ENCODE assay signal across 24 cellular contexts in the genomic region with DNA sequence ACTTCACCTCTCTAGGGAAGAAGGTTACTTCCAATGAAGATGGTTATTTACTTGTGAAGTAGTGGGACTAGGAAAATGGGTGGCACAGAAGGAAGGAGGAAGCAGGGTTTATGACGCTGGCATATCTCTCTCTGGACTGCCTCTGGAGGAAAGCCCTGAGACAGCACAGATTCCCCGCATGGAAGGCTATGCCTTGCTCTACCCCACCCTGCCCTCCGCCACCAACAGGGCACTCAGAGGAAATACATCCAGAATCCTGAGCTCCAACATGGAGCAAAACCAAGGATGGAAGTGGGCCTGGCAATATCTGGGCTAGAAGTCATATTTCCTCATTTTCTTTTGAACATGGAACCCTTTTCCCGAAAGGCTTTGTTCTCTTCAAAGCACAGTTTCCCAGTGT.
DNase-seq lines count a peak whose midpoint lies in the region; ATAC-seq, FAIRE-seq and TF ChIP-seq lines count a peak whose summit lies in the region.
"Had no signal": no experiment of that assay in that cellular context is flagged by ENCODE, and none has a peak within 500 bp of the region (broad histone marks: within the 10 kb centered on the region; RNA-seq: fewer than 3 reads in every experiment).

No MANE protein-coding gene starts in this region.

- no peak overlapping the region for H3K4me2 ChIP-seq in HepG2 (ENCODE audit: low read depth, low read length)

- H3K36me3 ChIP-seq in HepG2 (replicated peaks in 1 of 2; ENCODE audit: control insufficient read depth in 1 of 2, insufficient read depth in 2 of 2, low read length in 2 of 2) (no peaks in the 10 kb centered on the region), right lobe of liver (no peaks in the 10 kb centered on the region), RWPE2 (ENCODE audit: low read depth) (no peaks in the 10 kb centered on the region)
- H3K36me3 ChIP-seq: SJCRH30, uterus had no signal

- H3K9me3 ChIP-seq in HepG2 (ENCODE audit: low read length), result no peaks in the 10 kb centered on the region
- no peaks in the 10 kb centered on the region for H3K9me3 ChIP-seq in right lobe of liver
- no peaks in the 10 kb centered on the region for H3K9me3 ChIP-seq in RWPE2 (ENCODE audit: severe bottlenecking)
- H3K9me3 ChIP-seq: SJCRH30, uterus had no signal

- H3K79me2 ChIP-seq in HepG2 (ENCODE audit: insufficient read depth, low read length), result no peaks in the 10 kb centered on the region

- TF ChIP-seq EP300 in HepG2 (IDR thresholded peaks at IDR 0.05; ENCODE audit: low read depth in 2 of 2, low read length in 2 of 2) (no peak), HepG2 (CRISPR knock-in tag; IDR thresholded peaks at IDR 0.05; ENCODE audit: borderline replicate concordance) (no peak)

- H3K9ac ChIP-seq in HepG2 (ENCODE audit: insufficient read depth, low read depth, low read length), result no peak overlapping the region

- H3K27ac ChIP-seq in HepG2 (ENCODE audit: extremely low read length, insufficient read depth, low read length) (no peak overlapping the region), right lobe of liver (no peak overlapping the region), RWPE2 (ENCODE audit: poor library complexity, severe bottlenecking) (no peak overlapping the region)
- H3K27ac ChIP-seq: SJCRH30, uterus, VCaP had no signal

- H3K27me3 ChIP-seq in HepG2 (ENCODE audit: control insufficient read depth in 1 of 2, insufficient read depth in 2 of 2, low read length in 2 of 2) (peaks cover 0 to 16% of the 10 kb centered on the region in 2 experiments; a peak in 2 of 5 replicates), right lobe of liver (no peaks in the 10 kb centered on the region), RWPE2 (ENCODE audit: insufficient read depth, poor library complexity, severe bottlenecking) (no peaks in the 10 kb centered on the region)
- H3K27me3 ChIP-seq: SJCRH30, uterus had no signal

- H4K20me1 ChIP-seq in HepG2 (ENCODE audit: insufficient read depth, low read length), result no peaks in the 10 kb centered on the region

- no peak for FAIRE-seq in HepG2 (lab: Jason Lieb, UNC)
- FAIRE-seq: frontal cortex, GM19239 had no signal

- CTCF ChIA-PET in HepG2 (lab: Yijun Ruan, JAX; ENCODE audit: low intra/inter-chr PET ratio, low total read pairs), result no interaction called here

- TF ChIP-seq CTCF in HepG2 (CRISPR knock-in tag; IDR thresholded peaks at IDR 0.05), result no peak
- no peak for TF ChIP-seq CTCF in right lobe of liver (IDR thresholded peaks at IDR 0.05)
- no peak for TF ChIP-seq CTCF in RWPE2 (IDR thresholded peaks at IDR 0.05; ENCODE audit: poor library complexity, severe bottlenecking)
- peak; percentile 4 for TF ChIP-seq CTCF in fibroblast of the aortic adventitia (IDR thresholded peaks at IDR 0.05; ENCODE audit: insufficient read depth, low read length)

- POLR2A ChIA-PET in HepG2 (lab: Yijun Ruan, JAX), result no interaction called here

- WGBS in HepG2 (ENCODE audit: low lambda C conversion rate), result 7% methylated on average over 3 of the region's 4 CpGs
- WGBS in right lobe of liver (ENCODE audit: insufficient coverage, low coverage, low lambda C conversion rate, missing lambda C conversion rate), result 90% methylated on average over 2 of the region's 4 CpGs

- no peak for DNase-seq in HepG2 (ENCODE audit: low spot score)
- DNase-seq in right lobe of liver, result no peak
- DNase-seq in RWPE2 (ENCODE audit: low spot score), result no peak
- DNase-seq in fibroblast of the aortic adventitia (ENCODE audit: low read depth), result no peak
- DNase-seq in cerebellar nuclear complex (lab: John Stamatoyannopoulos, UW), result no peak
- no peak for DNase-seq in HuH-7 (ENCODE audit: low spot score)
- no peak for DNase-seq in SIG-M5 treated with dmso at 0.1 percent for 504 hours (lab: John Stamatoyannopoulos, UW; ENCODE audit: unreplicated experiment)
- DNase-seq: ACHN; activated CD4-positive, alpha-beta T cell treated with anti-CD3 and anti-CD28 coated beads, Interleukin-2, amount 50 U/mL, for 4 hours; activated effector memory CD4-positive, alpha-beta T cell treated with Interleukin-2 at 50 U/mL for 16 hours; C1 segment of cervical spinal cord; cortex of kidney; naive thymus-derived CD4-positive, alpha-beta T cell; NCI-H69; stimulated activated CD4-positive, alpha-beta T cell treated with anti-CD3 and anti-CD28 coated beads, Interleukin-15, amount 100 ng/mL, for 24 hours; substantia nigra; T-helper 17 cell; uterus had no signal

- no peak for TF ChIP-seq RAD21 in HepG2 (CRISPR knock-in tag; IDR thresholded peaks at IDR 0.05)

- H3K4me1 ChIP-seq in HepG2 (ENCODE audit: insufficient read depth, low read length), result no peaks in the 10 kb centered on the region
- no peaks in the 10 kb centered on the region for H3K4me1 ChIP-seq in right lobe of liver
- no peaks in the 10 kb centered on the region for H3K4me1 ChIP-seq in RWPE2 (ENCODE audit: insufficient read depth, poor library complexity, severe bottlenecking)
- H3K4me1 ChIP-seq: SJCRH30, uterus had no signal

- no peak overlapping the region for H2AFZ ChIP-seq in HepG2 (ENCODE audit: low read length)

- no TSS peak for BruUV-seq in HepG2 (replicated peaks; lab: Mats Ljungman, UMichigan)

- H3K4me3 ChIP-seq in HepG2 (replicated peaks in 1 of 3; ENCODE audit: insufficient read depth in 1 of 3, low read depth in 2 of 3, low read length in 3 of 3) (no peak overlapping the region), right lobe of liver (no peak overlapping the region), RWPE2 (ENCODE audit: severe bottlenecking) (no peak overlapping the region), fibroblast of the aortic adventitia (ENCODE audit: low read depth, low read length) (no peak overlapping the region)
- H3K4me3 ChIP-seq: SJCRH30, uterus had no signal

- intact Hi-C loops in HepG2 (cut with micrococcal nuclease; ENCODE audit: unreplicated experiment), result no loop called here
- intact Hi-C loops in right lobe of liver (cut with DNase I), result no loop called here

- in situ Hi-C loops in HepG2 (cut with HindIII; ENCODE audit: extremely low pct_ligation_motif_present, low pct_unique_long_range_greater_than_20kb), result no loop called here

- TF ChIP-seq POLR2A in HepG2 (IDR thresholded peaks at IDR 0.05; ENCODE audit: insufficient read depth in 1 of 2, low read depth in 2 of 2, low read length in 2 of 2) (no peak), right lobe of liver (IDR thresholded peaks at IDR 0.05) (no peak)

- ATAC-seq in HepG2, result peak; percentile 85
- no peak for ATAC-seq in right lobe of liver
- 0 out of 3 replicates have a peak, but pooled peaks have one; percentile 19 for ATAC-seq in RWPE2 (ENCODE audit: low read depth)
- no peak for ATAC-seq in GM21619 (IDR thresholded peaks at IDR 0.05; ENCODE audit: unreplicated experiment)
- ATAC-seq: naive thymus-derived CD4-positive, alpha-beta T cell; sciatic nerve; T-helper 17 cell had no signal

TF ChIP-seq in HepG2, 621 proteins besides CTCF, POLR2A, EP300 and RAD21:
- TF ChIP-seq, protein P1, sequence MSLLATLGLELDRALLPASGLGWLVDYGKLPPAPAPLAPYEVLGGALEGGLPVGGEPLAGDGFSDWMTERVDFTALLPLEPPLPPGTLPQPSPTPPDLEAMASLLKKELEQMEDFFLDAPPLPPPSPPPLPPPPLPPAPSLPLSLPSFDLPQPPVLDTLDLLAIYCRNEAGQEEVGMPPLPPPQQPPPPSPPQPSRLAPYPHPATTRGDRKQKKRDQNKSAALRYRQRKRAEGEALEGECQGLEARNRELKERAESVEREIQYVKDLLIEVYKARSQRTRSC (CRISPR knock-in tag; IDR thresholded peaks at IDR 0.05; ENCODE audit: low read depth), result no peak
- TF ChIP-seq ARNT2 (CRISPR knock-in tag; IDR thresholded peaks at IDR 0.05; ENCODE audit: low read depth) (no peak), ZNF251 (CRISPR knock-in tag; IDR thresholded peaks at IDR 0.05) (no peak), SRSF9 (IDR thresholded peaks at IDR 0.05; ENCODE audit: borderline replicate concordance, insufficient read depth, low read depth, low read length, poor library complexity, severe bottlenecking) (no peak), MTA1 (CRISPR knock-in tag; IDR thresholded peaks at IDR 0.05; ENCODE audit: borderline replicate concordance) (no peak)

Comparison
In these comparisons a context has a peak if more than half of its experiments do, and no peak if none do; other contexts are left out.
1. ATAC-seq: peak in HepG2 (single experiment) and RWPE2 (single experiment); none in right lobe of liver (0 of 4) and GM21619 (single experiment).